In the genomic region with DNA sequence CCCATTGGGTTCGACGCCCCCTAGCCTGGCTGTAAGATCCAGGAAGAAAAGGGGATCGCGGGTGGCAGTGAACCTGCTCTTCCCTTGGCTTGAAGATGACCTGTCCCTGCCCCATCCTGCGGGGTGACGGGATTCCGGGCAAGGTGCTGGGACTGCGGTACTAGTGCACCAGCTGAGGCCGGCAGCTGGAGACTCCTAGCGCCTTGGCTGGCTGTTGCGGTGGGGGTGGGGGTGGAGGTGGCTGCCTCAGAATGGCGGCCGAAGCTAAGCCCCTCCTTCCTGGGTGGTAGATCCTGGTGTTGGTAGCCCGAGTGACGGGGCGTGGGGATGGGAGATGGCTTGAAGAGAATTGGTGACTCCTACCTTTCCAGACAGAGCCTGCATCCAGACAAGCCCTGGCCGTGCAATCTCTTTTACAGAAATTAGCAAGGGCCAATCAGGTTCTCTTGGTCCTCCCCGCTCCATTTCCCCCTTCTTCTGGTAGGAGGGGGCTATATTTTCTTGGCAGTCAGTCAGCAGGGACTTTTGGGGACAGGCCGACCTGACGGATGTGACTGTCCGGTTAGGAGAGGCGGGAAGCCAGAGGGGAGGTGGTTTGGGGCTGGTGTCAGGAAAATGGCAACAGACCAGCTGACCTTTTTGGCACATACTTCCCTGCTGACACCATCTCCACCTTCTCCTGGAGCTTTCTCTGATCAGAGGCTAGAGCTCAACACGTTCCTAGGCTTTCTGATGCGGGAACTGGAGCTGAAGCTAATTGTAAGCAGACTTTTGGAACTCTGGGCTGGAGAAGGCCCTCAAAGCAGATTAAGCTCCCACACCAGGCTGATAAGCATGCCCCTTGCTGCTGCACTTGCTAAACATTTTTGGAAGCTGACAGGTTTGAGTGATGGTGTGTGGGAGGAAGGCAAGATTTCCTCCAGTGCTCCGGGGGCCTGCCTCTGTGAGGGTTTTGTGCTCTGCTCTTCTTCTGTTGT, we compare ENCODE assay signal across 8 cellular contexts. TPM values are rescaled to one million over a fixed set of nuclear protein-coding genes. Genes with fewer than 3 reads are reported as not detected.
DNase-seq lines count a peak whose midpoint lies in the region; ATAC-seq and TF ChIP-seq lines count a peak whose summit lies in the region.

No MANE protein-coding gene starts in this region.

- H3K4me3 Mint-ChIP-seq in activated naive CD4-positive, alpha-beta T cell treated with anti-CD3 and anti-CD28 coated beads for 36 hours = peak overlapping the region; percentile 74

- peaks cover 44% of the 10 kb centered on the region for H3K27me3 Mint-ChIP-seq in activated naive CD4-positive, alpha-beta T cell treated with anti-CD3 and anti-CD28 coated beads for 36 hours (ENCODE audit: low read depth)

- H3K27me3 ChIP-seq in adrenal gland (peaks cover 3% of the 10 kb centered on the region), right cardiac atrium (ENCODE audit: control insufficient read depth, insufficient read depth) (no peaks in the 10 kb centered on the region)

- H3K4me1 Mint-ChIP-seq in activated naive CD4-positive, alpha-beta T cell treated with anti-CD3 and anti-CD28 coated beads for 36 hours (ENCODE audit: low read depth) = peaks cover 18% of the 10 kb centered on the region

- 19 to 33% (median 21%) methylated on average over 18 to 25 of the region's 25 CpGs for WGBS in adrenal gland, 4 donors
- 4% methylated on average over 25 of the region's 25 CpGs for WGBS in right cardiac atrium

- no peaks in the 10 kb centered on the region for H3K9me3 Mint-ChIP-seq in activated naive CD4-positive, alpha-beta T cell treated with anti-CD3 and anti-CD28 coated beads for 36 hours
- no peaks in the 10 kb centered on the region for H3K9me3 Mint-ChIP-seq in activated naive CD4-positive, alpha-beta T cell treated with anti-CD3 and anti-CD28 coated beads, Interleukin-2, amount 50 U/mL, for 72 hours

- CTCF ChIA-PET in activated naive CD4-positive, alpha-beta T cell treated with anti-CD3 and anti-CD28 coated beads for 36 hours (lab: Charles Lee) = interaction anchor here (1.0 kb wide), 1 partner anchor 157 kb away, joined by 3 read pairs; no protein-coding TSS in a partner anchor

- peak overlapping the region in 1 of 4 donors; percentile 50 for H3K4me3 ChIP-seq in adrenal gland
- peak overlapping the region; percentile 66 for H3K4me3 ChIP-seq in right cardiac atrium (ENCODE audit: low read length)
- H3K4me3 ChIP-seq in retinal pigment epithelial cell (ENCODE audit: low read length) = peak overlapping the region; percentile 93

- ATAC-seq in activated naive CD4-positive, alpha-beta T cell treated with anti-CD3 and anti-CD28 coated beads, Interleukin-2, amount 50 U/mL, for 72 hours = no peak
- ATAC-seq in right cardiac atrium (peak; percentile 22 to 28), GM18517 (IDR thresholded peaks at IDR 0.05; ENCODE audit: unreplicated experiment) (no peak), GM18909 (IDR thresholded peaks at IDR 0.05; ENCODE audit: poor library complexity, unreplicated experiment) (no peak), GM19395 (IDR thresholded peaks at IDR 0.05; ENCODE audit: unreplicated experiment) (no peak)

- H3K4me1 ChIP-seq in adrenal gland (replicated peaks in 1 of 2) (peaks cover 17 to 18% of the 10 kb centered on the region in 2 donors), right cardiac atrium (ENCODE audit: control insufficient read depth, insufficient read depth, low read length) (peaks cover 9% of the 10 kb centered on the region)

- TF ChIP-seq POLR2A in adrenal gland (IDR thresholded peaks at IDR 0.05) = no peak

- no peaks in the 10 kb centered on the region for H3K36me3 ChIP-seq in adrenal gland (replicated peaks in 1 of 2)

- H3K9me3 ChIP-seq in adrenal gland (replicated peaks in 1 of 3) (no peaks in the 10 kb centered on the region), right cardiac atrium (ENCODE audit: control insufficient read depth, low read length) (no peaks in the 10 kb centered on the region)

- H3K27ac Mint-ChIP-seq in activated naive CD4-positive, alpha-beta T cell treated with anti-CD3 and anti-CD28 coated beads for 36 hours = no peak overlapping the region
- H3K27ac Mint-ChIP-seq in activated naive CD4-positive, alpha-beta T cell treated with anti-CD3 and anti-CD28 coated beads, Interleukin-2, amount 50 U/mL, for 72 hours = no peak overlapping the region

- TF ChIP-seq CTCF in adrenal gland (IDR thresholded peaks at IDR 0.05) (no peak), retinal pigment epithelial cell (conservative IDR thresholded peaks at IDR 0.05; ENCODE audit: low read depth, low read length) (peak; percentile 2)

- H3K27ac ChIP-seq in adrenal gland (peak overlapping the region in 2 of 5 donors; percentile 54 to 57), right cardiac atrium (ENCODE audit: low read length) (peak overlapping the region; percentile 85)

- no peak for DNase-seq in activated naive CD4-positive, alpha-beta T cell treated with anti-CD3 and anti-CD28 coated beads for 36 hours
- DNase-seq in activated naive CD4-positive, alpha-beta T cell treated with anti-CD3 and anti-CD28 coated beads, Interleukin-2, amount 50 U/mL, for 72 hours (ENCODE audit: low spot score in 2 of 2) = no peak
- DNase-seq in adrenal gland (peak; percentile 17 to 83 (median 32)), right cardiac atrium (peak; percentile 49 to 75 (median 71)), retinal pigment epithelial cell (ENCODE audit: low read depth) (no peak)

- no peaks in the 10 kb centered on the region for H3K36me3 Mint-ChIP-seq in activated naive CD4-positive, alpha-beta T cell treated with anti-CD3 and anti-CD28 coated beads for 36 hours (ENCODE audit: low read depth)
- no peaks in the 10 kb centered on the region for H3K36me3 Mint-ChIP-seq in activated naive CD4-positive, alpha-beta T cell treated with anti-CD3 and anti-CD28 coated beads, Interleukin-2, amount 50 U/mL, for 72 hours

- intact Hi-C loops in activated naive CD4-positive, alpha-beta T cell treated with anti-CD3 and anti-CD28 coated beads for 36 hours (cut with micrococcal nuclease) = loop anchor here (5.0 kb wide), 4 partner anchors 272 to 1702 kb away; a partner anchor contains a TSS
- intact Hi-C loops in adrenal gland (cut with DNase I) (no loop called here), right cardiac atrium (cut with DNase I) (loop anchor here in 2 of 4 donors (10.0 kb wide), 1 partner anchor 140 kb away; no protein-coding TSS in a partner anchor)

RNA-seq across cellular contexts. Expression of a gene that starts 2.0 kb away (rescaled TPM):
- total RNA-seq in activated naive CD4-positive, alpha-beta T cell treated with anti-CD3 and anti-CD28 coated beads for 36 hours = under 1 TPM; 0.20 to 0.41 TPM
- total RNA-seq in activated naive CD4-positive, alpha-beta T cell treated with anti-CD3 and anti-CD28 coated beads, Interleukin-2, amount 50 U/mL, for 72 hours = under 1 TPM; 0.27 to 0.88 TPM
- 1 to 10 TPM; 2.1 to 7.9 (median 6.1) TPM for total RNA-seq in adrenal gland
- 1 to 10 TPM; 1.6 to 5.1 (median 1.7) TPM for polyA plus RNA-seq in adrenal gland
- 10 to 100 TPM in 2 of 4 donors, 1 to 10 TPM in 2; 7.9 to 12.9 (median 10.1) TPM for total RNA-seq in right cardiac atrium
- 4.4 TPM for polyA plus RNA-seq in right cardiac atrium

Comparison
In these comparisons a context has a peak if more than half of its experiments do, and no peak if none do; other contexts are left out.
1. DNase-seq: peak in adrenal gland (7 of 7) and right cardiac atrium (3 of 3); none in activated naive CD4-positive, alpha-beta T cell treated with anti-CD3 and anti-CD28 coated beads for 36 hours (single experiment), activated naive CD4-positive, alpha-beta T cell treated with anti-CD3 and anti-CD28 coated beads, Interleukin-2, amount 50 U/mL, for 72 hours (0 of 2) and retinal pigment epithelial cell (single experiment).
2. ATAC-seq: peak in right cardiac atrium (2 of 2); none in activated naive CD4-positive, alpha-beta T cell treated with anti-CD3 and anti-CD28 coated beads, Interleukin-2, amount 50 U/mL, for 72 hours (0 of 2), GM18517 (single experiment), GM18909 (single experiment) and GM19395 (single experiment).